In genomic region chr17:77837917-77838316, GRCh38 we compare ENCODE assay signal across 18 cellular contexts.
DNase-seq lines count a peak whose midpoint lies in the region; ATAC-seq, FAIRE-seq and TF ChIP-seq lines count a peak whose summit lies in the region.
"Had no signal": no experiment of that assay in that cellular context is flagged by ENCODE, and none has a peak within 500 bp of the region (broad histone marks: within the 10 kb centered on the region; RNA-seq: fewer than 3 reads in every experiment).

No MANE protein-coding gene starts in this region.

- in situ Hi-C loops in GM13977 (cut with MboI; ENCODE audit: low pct_unique_long_range_greater_than_20kb, low sequenced_read_pairs, unreplicated experiment): no loop called here

- no peaks in the 10 kb centered on the region for H3K9me3 ChIP-seq in BLaER1
- no peaks in the 10 kb centered on the region for H3K9me3 ChIP-seq in kidney (ENCODE audit: control insufficient read depth in 1 of 2, low read length in 2 of 2)
- no peaks in the 10 kb centered on the region for H3K9me3 ChIP-seq in spleen
- H3K9me3 ChIP-seq in body of pancreas: no peaks in the 10 kb centered on the region

- H3K9me3 Mint-ChIP-seq in activated T-cell treated with anti-CD3 and anti-CD28 coated beads, Interleukin-2, amount 50 U/mL, for 24 hours: no peaks in the 10 kb centered on the region
- peaks cover 0 to 5% of the 10 kb centered on the region in 2 donors for H3K9me3 Mint-ChIP-seq in activated T-cell treated with anti-CD3 and anti-CD28 coated beads, Interleukin-2, amount 50 U/mL, for 72 hours
- H3K9me3 Mint-ChIP-seq: H9 had no signal

- no peak for TF ChIP-seq POLR2A in spleen (IDR thresholded peaks at IDR 0.05)
- no peak for TF ChIP-seq POLR2A in body of pancreas (IDR thresholded peaks at IDR 0.05)

- H3K36me3 Mint-ChIP-seq in activated T-cell treated with anti-CD3 and anti-CD28 coated beads, Interleukin-2, amount 50 U/mL, for 24 hours (ENCODE audit: low read depth): no peaks in the 10 kb centered on the region
- H3K36me3 Mint-ChIP-seq in activated T-cell treated with anti-CD3 and anti-CD28 coated beads, Interleukin-2, amount 50 U/mL, for 72 hours (ENCODE audit: insufficient read depth in 2 of 2): peaks cover 8 to 11% of the 10 kb centered on the region in 2 donors

- WGBS in spleen, 5 donors: 86 to 99% (median 96%) methylated on average over 5 to 9 of the region's 9 CpGs
- WGBS in body of pancreas, 2 donors: 80 to 86% methylated on average over 8 to 9 of the region's 9 CpGs

- intact Hi-C loops in kidney (cut with DNase I): no loop called here
- intact Hi-C loops in spleen (cut with DNase I; ENCODE audit: low total_unique reads): no loop called here
- intact Hi-C loops in body of pancreas (cut with DNase I): no loop called here

- no peak for ATAC-seq in activated T-cell treated with anti-CD3 and anti-CD28 coated beads, Interleukin-2, amount 50 U/mL, for 72 hours (replicated peaks in 1 of 2)
- no peak for ATAC-seq in body of pancreas

- no peaks in the 10 kb centered on the region for H4K20me1 ChIP-seq in BLaER1

- no peak overlapping the region for H3K4me3 Mint-ChIP-seq in activated T-cell treated with anti-CD3 and anti-CD28 coated beads, Interleukin-2, amount 50 U/mL, for 24 hours
- no peak overlapping the region for H3K4me3 Mint-ChIP-seq in activated T-cell treated with anti-CD3 and anti-CD28 coated beads, Interleukin-2, amount 50 U/mL, for 72 hours
- H3K4me3 Mint-ChIP-seq: H9 had no signal

- H3K27me3 ChIP-seq in BLaER1: no peaks in the 10 kb centered on the region
- H3K27me3 ChIP-seq in spleen (replicated peaks in 1 of 7): peaks cover 0 to 48% (median 0%) of the 10 kb centered on the region in 7 donors
- H3K27me3 ChIP-seq in body of pancreas: no peaks in the 10 kb centered on the region

- H3K27me3 Mint-ChIP-seq in activated T-cell treated with anti-CD3 and anti-CD28 coated beads, Interleukin-2, amount 50 U/mL, for 24 hours: peaks cover 3% of the 10 kb centered on the region
- H3K27me3 Mint-ChIP-seq in activated T-cell treated with anti-CD3 and anti-CD28 coated beads, Interleukin-2, amount 50 U/mL, for 72 hours (ENCODE audit: low read depth): peaks cover 19% of the 10 kb centered on the region

- H3K27ac ChIP-seq in BLaER1 (no peak overlapping the region), kidney (ENCODE audit: low read depth in 2 of 2, low read length in 2 of 2) (no peak overlapping the region), spleen (no peak overlapping the region), body of pancreas (no peak overlapping the region)

- H3K36me3 ChIP-seq in BLaER1 (no peaks in the 10 kb centered on the region), kidney (ENCODE audit: control insufficient read depth in 1 of 2, insufficient read depth in 2 of 2, low read length in 2 of 2) (no peaks in the 10 kb centered on the region), spleen (no peaks in the 10 kb centered on the region), body of pancreas (replicated peaks in 1 of 2; ENCODE audit: insufficient read depth in 1 of 2, low read depth in 2 of 2) (no peaks in the 10 kb centered on the region)

- H3K4me1 ChIP-seq in BLaER1 (peaks cover 57% of the 10 kb centered on the region), kidney (ENCODE audit: control insufficient read depth in 1 of 2, insufficient read depth in 1 of 2, low read depth in 1 of 2, low read length in 2 of 2) (peaks cover 0 to 2% of the 10 kb centered on the region in 2 donors), spleen (peaks cover 0 to 44% (median 21%) of the 10 kb centered on the region in 6 donors), body of pancreas (peaks cover 25% of the 10 kb centered on the region)

- H3K27ac Mint-ChIP-seq in activated T-cell treated with anti-CD3 and anti-CD28 coated beads, Interleukin-2, amount 50 U/mL, for 24 hours: no peak overlapping the region
- no peak overlapping the region for H3K27ac Mint-ChIP-seq in activated T-cell treated with anti-CD3 and anti-CD28 coated beads, Interleukin-2, amount 50 U/mL, for 72 hours

- DNase-seq in activated T-cell treated with anti-CD3 and anti-CD28 coated beads, Interleukin-2, amount 50 U/mL, for 24 hours: peak; percentile 27
- DNase-seq in activated T-cell treated with anti-CD3 and anti-CD28 coated beads, Interleukin-2, amount 50 U/mL, for 72 hours: no peak
- DNase-seq in kidney (peak; percentile 55), spleen (peak; percentile 65), GM13977 (ENCODE audit: low spot score) (no peak), body of pancreas (no peak), DMS53 (lab: John Stamatoyannopoulos, UW) (no peak)
- DNase-seq: 8988T, H9, IMR-90, NCI-H1417 treated with DMSO at 0.1 percent for 48 hours, NCI-H187 treated with DMSO at 0.1 percent for 48 hours, NCI-H2227 treated with DMSO at 0.1 percent for 48 hours, NCI-H510A treated with DMSO at 0.1 percent for 48 hours, NCI-H774 had no signal

- no peak overlapping the region for H3K4me3 ChIP-seq in BLaER1
- H3K4me3 ChIP-seq in kidney (ENCODE audit: low read length in 2 of 2): no peak overlapping the region
- no peak overlapping the region for H3K4me3 ChIP-seq in spleen
- H3K4me3 ChIP-seq in body of pancreas: no peak overlapping the region

- peak overlapping the region; percentile 65; the same call in 1 of the 2 replicates for H3K4me2 ChIP-seq in BLaER1

- no peak overlapping the region for H3K9ac ChIP-seq in BLaER1
- H3K9ac ChIP-seq in kidney (ENCODE audit: low read length in 2 of 2): no peak overlapping the region

- FAIRE-seq in kidney (lab: Jason Lieb, UNC): no peak
- FAIRE-seq: G401.6, RCC 7860 had no signal

- no peak for TF ChIP-seq CTCF in kidney (IDR thresholded peaks at IDR 0.05; ENCODE audit: borderline replicate concordance, extremely low read depth, insufficient read depth)
- no peak for TF ChIP-seq CTCF in spleen (IDR thresholded peaks at IDR 0.05 in 8 of 11, conservative IDR thresholded peaks at IDR 0.05 in 3 of 11)
- TF ChIP-seq CTCF in GM13977 (IDR thresholded peaks at IDR 0.05; ENCODE audit: extremely low read depth, insufficient read depth, missing control alignments): no peak
- no peak for TF ChIP-seq CTCF in body of pancreas (IDR thresholded peaks at IDR 0.05)

- H3K4me1 Mint-ChIP-seq in activated T-cell treated with anti-CD3 and anti-CD28 coated beads, Interleukin-2, amount 50 U/mL, for 24 hours (ENCODE audit: low read depth): peaks cover 60% of the 10 kb centered on the region
- peaks cover 74% of the 10 kb centered on the region for H3K4me1 Mint-ChIP-seq in activated T-cell treated with anti-CD3 and anti-CD28 coated beads, Interleukin-2, amount 50 U/mL, for 72 hours (ENCODE audit: low read depth)

Comparison
In these comparisons a context has a peak if more than half of its experiments do, and no peak if none do; other contexts are left out.
1. DNase-seq: peak in activated T-cell treated with anti-CD3 and anti-CD28 coated beads, Interleukin-2, amount 50 U/mL, for 24 hours (single experiment), kidney (single experiment) and spleen (single experiment); none in activated T-cell treated with anti-CD3 and anti-CD28 coated beads, Interleukin-2, amount 50 U/mL, for 72 hours (0 of 2), GM13977 (single experiment), body of pancreas (0 of 4) and DMS53 (single experiment).